ENCODE assay signal across 1 cellular context in genomic region chr1:40919475-40920011, GRCh38.
TF ChIP-seq lines count a peak whose summit lies in the region.

No MANE protein-coding gene starts in this region.

TF ChIP-seq in HepG2, 621 proteins besides CTCF, POLR2A, EP300 and RAD21 (continued from another document and continues in another):
- no peak for TF ChIP-seq ZBTB49 (CRISPR knock-in tag; IDR thresholded peaks at IDR 0.05; ENCODE audit: borderline replicate concordance)
- peak; percentile 97 for TF ChIP-seq DPF2 (CRISPR knock-in tag; IDR thresholded peaks at IDR 0.05; ENCODE audit: borderline replicate concordance, low read depth)
- 0 out of 2 replicates have a peak, but pooled peaks have one; percentile 80 for TF ChIP-seq ZBTB7A (CRISPR knock-in tag; IDR thresholded peaks at IDR 0.05)
- peak; percentile 88 for TF ChIP-seq AHDC1 (CRISPR knock-in tag; IDR thresholded peaks at IDR 0.05; ENCODE audit: borderline replicate concordance)
- peak; percentile 77; the same call in 1 of the 2 replicates for TF ChIP-seq ZNF644 (CRISPR knock-in tag; IDR thresholded peaks at IDR 0.05; ENCODE audit: low read depth)
- TF ChIP-seq ZNF816 (CRISPR knock-in tag; IDR thresholded peaks at IDR 0.05; ENCODE audit: borderline replicate concordance) = no peak
- peak; percentile 68; the same call in 1 of the 2 replicates for TF ChIP-seq CAMTA2 (CRISPR knock-in tag; IDR thresholded peaks at IDR 0.05; ENCODE audit: borderline replicate concordance)
- peak; percentile 90; the same call in 1 of the 2 replicates for TF ChIP-seq ZNF782 (CRISPR knock-in tag; IDR thresholded peaks at IDR 0.05; ENCODE audit: borderline replicate concordance)
- 0 out of 2 replicates have a peak, but pooled peaks have one; percentile 65 for TF ChIP-seq SKIL (CRISPR knock-in tag; IDR thresholded peaks at IDR 0.05; ENCODE audit: borderline replicate concordance)
- peak; percentile 74 for TF ChIP-seq GATA4 (IDR thresholded peaks at IDR 0.05; ENCODE audit: borderline replicate concordance, low read depth)
- no peak for TF ChIP-seq PLRG1 (conservative IDR thresholded peaks at IDR 0.05)
- peak; percentile 58; the same call in 1 of the 2 replicates for TF ChIP-seq ZFP37 (CRISPR knock-in tag; IDR thresholded peaks at IDR 0.05; ENCODE audit: borderline replicate concordance)
- TF ChIP-seq ZFP91 (CRISPR knock-in tag; IDR thresholded peaks at IDR 0.05; ENCODE audit: borderline replicate concordance) = peak; percentile 90
- peak; percentile 70; the same call in 1 of the 2 replicates for TF ChIP-seq RERE (CRISPR knock-in tag; IDR thresholded peaks at IDR 0.05; ENCODE audit: low read depth)
- no peak for TF ChIP-seq DBP (CRISPR knock-in tag; IDR thresholded peaks at IDR 0.05; ENCODE audit: not compliant biosample characterization)
- peak; percentile 87 for TF ChIP-seq ZNF331 (CRISPR knock-in tag; IDR thresholded peaks at IDR 0.05)
- no peak for TF ChIP-seq TEF (CRISPR knock-in tag; IDR thresholded peaks at IDR 0.05)
- TF ChIP-seq ZHX1 (CRISPR knock-in tag; IDR thresholded peaks at IDR 0.05; ENCODE audit: low read depth) = peak; percentile 39; the same call in 1 of the 2 replicates
- peak; percentile 82 for TF ChIP-seq THAP9 (CRISPR knock-in tag; IDR thresholded peaks at IDR 0.05; ENCODE audit: borderline replicate concordance)
- peak; percentile 100 for TF ChIP-seq MTA1 (CRISPR knock-in tag; IDR thresholded peaks at IDR 0.05; ENCODE audit: borderline replicate concordance)
- TF ChIP-seq HOXA3 (CRISPR knock-in tag; IDR thresholded peaks at IDR 0.05) = peak; percentile 91
- TF ChIP-seq ZNF768 (CRISPR knock-in tag; IDR thresholded peaks at IDR 0.05) = 0 out of 2 replicates have a peak, but pooled peaks have one; percentile 31
- TF ChIP-seq TCF7 (IDR thresholded peaks at IDR 0.05; ENCODE audit: low read depth) = peak; percentile 42; the same call in 1 of the 2 replicates
